In the genomic region with DNA sequence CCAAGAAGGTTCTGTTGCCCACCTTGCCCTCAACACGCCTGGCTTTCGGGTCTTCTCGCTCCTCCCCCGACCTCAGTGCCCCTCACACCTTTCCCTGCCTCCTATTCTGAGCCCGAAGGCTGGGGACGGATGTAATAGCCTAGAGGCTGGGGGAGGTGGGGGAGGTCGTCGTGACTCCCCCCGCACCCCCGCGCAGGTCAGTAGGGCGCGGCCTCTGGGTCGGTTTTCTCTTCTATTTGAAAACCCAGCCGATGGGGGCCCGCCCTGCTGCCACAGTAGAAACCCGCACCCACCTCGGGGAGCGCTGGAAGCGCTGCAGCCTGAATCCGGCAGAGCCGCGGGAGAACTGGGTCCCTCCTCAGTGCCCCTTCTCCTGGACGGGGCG, we compare ENCODE assay signal across 2 cellular contexts.
TF ChIP-seq lines count a peak whose summit lies in the region.

No MANE protein-coding gene starts in this region.

TF ChIP-seq in HepG2, 621 proteins besides CTCF, POLR2A, EP300 and RAD21:
- TF ChIP-seq, protein P1, sequence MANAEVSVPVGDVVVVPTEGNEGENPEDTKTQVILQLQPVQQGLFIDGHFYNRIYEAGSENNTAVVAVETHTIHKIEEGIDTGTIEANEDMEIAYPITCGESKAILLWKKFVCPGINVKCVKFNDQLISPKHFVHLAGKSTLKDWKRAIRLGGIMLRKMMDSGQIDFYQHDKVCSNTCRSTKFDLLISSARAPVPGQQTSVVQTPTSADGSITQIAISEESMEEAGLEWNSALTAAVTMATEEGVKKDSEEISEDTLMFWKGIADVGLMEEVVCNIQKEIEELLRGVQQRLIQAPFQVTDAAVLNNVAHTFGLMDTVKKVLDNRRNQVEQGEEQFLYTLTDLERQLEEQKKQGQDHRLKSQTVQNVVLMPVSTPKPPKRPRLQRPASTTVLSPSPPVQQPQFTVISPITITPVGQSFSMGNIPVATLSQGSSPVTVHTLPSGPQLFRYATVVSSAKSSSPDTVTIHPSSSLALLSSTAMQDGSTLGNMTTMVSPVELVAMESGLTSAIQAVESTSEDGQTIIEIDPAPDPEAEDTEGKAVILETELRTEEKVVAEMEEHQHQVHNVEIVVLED (CRISPR knock-in tag; IDR thresholded peaks at IDR 0.05; ENCODE audit: borderline replicate concordance) = no peak
- no peak for TF ChIP-seq MIER2 (CRISPR knock-in tag; IDR thresholded peaks at IDR 0.05)
- TF ChIP-seq CREBL2 (CRISPR knock-in tag; IDR thresholded peaks at IDR 0.05; ENCODE audit: borderline replicate concordance) = no peak
- TF ChIP-seq NRL (CRISPR knock-in tag; IDR thresholded peaks at IDR 0.05; ENCODE audit: borderline replicate concordance) = no peak
- TF ChIP-seq ZNF18 (CRISPR knock-in tag; IDR thresholded peaks at IDR 0.05; ENCODE audit: insufficient replicate concordance) = no peak
- TF ChIP-seq, protein P2, sequence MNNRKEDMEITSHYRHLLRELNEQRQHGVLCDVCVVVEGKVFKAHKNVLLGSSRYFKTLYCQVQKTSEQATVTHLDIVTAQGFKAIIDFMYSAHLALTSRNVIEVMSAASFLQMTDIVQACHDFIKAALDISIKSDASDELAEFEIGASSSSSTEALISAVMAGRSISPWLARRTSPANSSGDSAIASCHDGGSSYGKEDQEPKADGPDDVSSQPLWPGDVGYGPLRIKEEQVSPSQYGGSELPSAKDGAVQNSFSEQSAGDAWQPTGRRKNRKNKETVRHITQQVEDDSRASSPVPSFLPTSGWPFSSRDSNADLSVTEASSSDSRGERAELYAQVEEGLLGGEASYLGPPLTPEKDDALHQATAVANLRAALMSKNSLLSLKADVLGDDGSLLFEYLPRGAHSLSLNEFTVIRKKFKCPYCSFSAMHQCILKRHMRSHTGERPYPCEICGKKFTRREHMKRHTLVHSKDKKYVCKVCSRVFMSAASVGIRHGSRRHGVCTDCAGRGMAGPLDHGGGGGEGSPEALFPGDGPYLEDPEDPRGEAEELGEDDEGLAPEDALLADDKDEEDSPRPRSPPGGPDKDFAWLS (CRISPR knock-in tag; IDR thresholded peaks at IDR 0.05; ENCODE audit: borderline replicate concordance) = no peak
- TF ChIP-seq HNF1A (IDR thresholded peaks at IDR 0.05; ENCODE audit: low read depth) = no peak
- no peak for TF ChIP-seq HNF1A (CRISPR knock-in tag; IDR thresholded peaks at IDR 0.05; ENCODE audit: borderline replicate concordance)

TF ChIP-seq in neural cell, 6 proteins besides CTCF, POLR2A, EP300 and RAD21:
- no peak for TF ChIP-seq TAF1 (IDR thresholded peaks at IDR 0.05; ENCODE audit: low read depth)
- TF ChIP-seq REST (IDR thresholded peaks at IDR 0.05; ENCODE audit: borderline replicate concordance) = no peak
- TF ChIP-seq SMC3 (conservative IDR thresholded peaks at IDR 0.05; ENCODE audit: poor library complexity) = no peak
- TF ChIP-seq POLR2AphosphoS5 (IDR thresholded peaks at IDR 0.05) = no peak
- TF ChIP-seq MXI1 (conservative IDR thresholded peaks at IDR 0.05; ENCODE audit: poor library complexity, severe bottlenecking) = no peak
- no peak for TF ChIP-seq EZH2 (IDR thresholded peaks at IDR 0.05; ENCODE audit: borderline replicate concordance, insufficient read depth, low read length, poor library complexity, severe bottlenecking)
TF ChIP-seq in neural cell: peak in this region for 0.
